Comparison of ENCODE assay signal across 20 cellular contexts in genomic region chr10:110475722-110476515, GRCh38.
"Had no signal": no experiment of that assay in that cellular context is flagged by ENCODE, and none has a peak within 500 bp of the region (broad histone marks: within the 10 kb centered on the region; RNA-seq: fewer than 3 reads in every experiment).

No MANE protein-coding gene starts in this region.

- ATAC-seq: heart left ventricle; left lobe of liver; mucosa of descending colon; naive thymus-derived CD8-positive, alpha-beta T cell; right lobe of liver; stimulated activated memory B cell treated with anti-CD40 and anti-IgM and Interleukin-4, amounts not matched to agents 10 μg/mL and 1 μg/mL and 100 μg/mL, for 72 hours had no signal

- H2AFZ ChIP-seq: parathyroid adenoma had no signal

- H3K27ac Mint-ChIP-seq: naive thymus-derived CD8-positive, alpha-beta T cell; stimulated activated memory B cell treated with anti-CD40 and anti-IgM and Interleukin-4, amounts not matched to agents 10 μg/mL and 1 μg/mL and 100 μg/mL, for 72 hours; stimulated activated naive CD8-positive, alpha-beta T cell treated with anti-CD3 and anti-CD28 coated beads, Interleukin-15, Interleukin-2, amounts not matched to agents 100 ng/mL and 50 ng/mL, for 24 hours had no signal

- H3K27me3 ChIP-seq: heart left ventricle, right lobe of liver, testis, tibial nerve had no signal

- H3K4me3 Mint-ChIP-seq: naive thymus-derived CD8-positive, alpha-beta T cell; stimulated activated memory B cell treated with anti-CD40 and anti-IgM and Interleukin-4, amounts not matched to agents 10 μg/mL and 1 μg/mL and 100 μg/mL, for 72 hours; stimulated activated naive CD8-positive, alpha-beta T cell treated with anti-CD3 and anti-CD28 coated beads, Interleukin-15, Interleukin-2, amounts not matched to agents 100 ng/mL and 50 ng/mL, for 24 hours had no signal

- H3K9me3 Mint-ChIP-seq: naive thymus-derived CD8-positive, alpha-beta T cell; stimulated activated memory B cell treated with anti-CD40 and anti-IgM and Interleukin-4, amounts not matched to agents 10 μg/mL and 1 μg/mL and 100 μg/mL, for 72 hours; stimulated activated naive CD8-positive, alpha-beta T cell treated with anti-CD3 and anti-CD28 coated beads, Interleukin-15, Interleukin-2, amounts not matched to agents 100 ng/mL and 50 ng/mL, for 24 hours had no signal

- H3K4me1 ChIP-seq: heart left ventricle, parathyroid adenoma, prostate gland, right lobe of liver, testis, tibial nerve had no signal

- H3K9me3 ChIP-seq: heart left ventricle, mucosa of descending colon, prostate gland, right lobe of liver, testis, tibial nerve had no signal

- H3K27me3 Mint-ChIP-seq: stimulated activated memory B cell treated with anti-CD40 and anti-IgM and Interleukin-4, amounts not matched to agents 10 μg/mL and 1 μg/mL and 100 μg/mL, for 72 hours; stimulated activated naive CD8-positive, alpha-beta T cell treated with anti-CD3 and anti-CD28 coated beads, Interleukin-15, Interleukin-2, amounts not matched to agents 100 ng/mL and 50 ng/mL, for 24 hours had no signal

- H3K4me1 Mint-ChIP-seq: stimulated activated memory B cell treated with anti-CD40 and anti-IgM and Interleukin-4, amounts not matched to agents 10 μg/mL and 1 μg/mL and 100 μg/mL, for 72 hours had no signal

- H3K9ac ChIP-seq: parathyroid adenoma had no signal

- DNase-seq: cortex of kidney; effector CD8-positive, alpha-beta T cell; foreskin melanocyte; heart left ventricle; hippocampal formation; mammary epithelial cell; mucosa of descending colon; naive thymus-derived CD8-positive, alpha-beta T cell; occipital lobe; retina; right lobe of liver; stimulated activated CD4-positive, alpha-beta T cell treated with anti-CD3 and anti-CD28 coated beads, Interleukin-4, amount 100 ng/mL, for 1 hour; testis had no signal

- H3K36me3 ChIP-seq: heart left ventricle, prostate gland, right lobe of liver, tibial nerve had no signal

- H3K36me3 Mint-ChIP-seq: naive thymus-derived CD8-positive, alpha-beta T cell; stimulated activated memory B cell treated with anti-CD40 and anti-IgM and Interleukin-4, amounts not matched to agents 10 μg/mL and 1 μg/mL and 100 μg/mL, for 72 hours had no signal

- H3K27ac ChIP-seq: heart left ventricle, parathyroid adenoma, prostate gland, right lobe of liver, testis, tibial nerve had no signal

- H3K4me3 ChIP-seq: dorsolateral prefrontal cortex, heart left ventricle, mucosa of descending colon, prostate gland, right lobe of liver, testis, tibial nerve had no signal

- H3K79me2 ChIP-seq: parathyroid adenoma had no signal
